ENCODE assay signal across 12 cellular contexts in the genomic region with DNA sequence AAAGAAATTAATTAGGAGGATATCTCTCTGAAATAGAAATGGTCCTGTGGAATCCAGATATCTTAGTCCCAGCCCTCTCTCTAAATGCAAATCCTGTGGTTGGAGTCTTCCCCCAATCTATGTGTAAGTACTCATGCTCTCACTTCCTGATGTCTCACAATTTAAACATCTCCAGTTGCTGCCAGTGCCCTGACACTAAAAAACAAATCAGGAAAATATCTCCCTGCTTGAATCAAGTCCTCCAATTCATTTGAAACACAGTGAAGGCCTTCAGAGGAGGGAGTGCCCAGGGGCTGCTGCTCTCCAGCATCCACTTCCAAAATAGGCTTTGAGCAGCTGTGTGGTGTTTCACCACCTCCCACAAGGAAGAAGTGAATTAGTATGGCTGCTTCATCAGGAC.
DNase-seq lines count a peak whose midpoint lies in the region; ATAC-seq and TF ChIP-seq lines count a peak whose summit lies in the region.
"Had no signal": no experiment of that assay in that cellular context is flagged by ENCODE, and none has a peak within 500 bp of the region (broad histone marks: within the 10 kb centered on the region; RNA-seq: fewer than 3 reads in every experiment).

No MANE protein-coding gene starts in this region.

- no peaks in the 10 kb centered on the region for H3K9me3 ChIP-seq in hepatocyte (ENCODE audit: low read depth)
- no peaks in the 10 kb centered on the region for H3K9me3 ChIP-seq in upper lobe of right lung
- H3K9me3 ChIP-seq: left lung had no signal

- intact Hi-C loops in upper lobe of right lung (cut with DNase I): no loop called here

- TF ChIP-seq CTCF in fibroblast of pulmonary artery (IDR thresholded peaks at IDR 0.05; ENCODE audit: low read length, missing control alignments) (no peak), hepatocyte (IDR thresholded peaks at IDR 0.05; ENCODE audit: poor library complexity) (no peak), upper lobe of right lung (IDR thresholded peaks at IDR 0.05) (no peak)

- peak; percentile 74 for ATAC-seq in GM18499 (IDR thresholded peaks at IDR 0.05; ENCODE audit: insufficient read depth, unreplicated experiment)
- peak; percentile 67 for ATAC-seq in GM21529 (IDR thresholded peaks at IDR 0.05; ENCODE audit: unreplicated experiment)
- peak; percentile 78 for ATAC-seq in HG03442 (IDR thresholded peaks at IDR 0.05; ENCODE audit: unreplicated experiment)
- ATAC-seq in upper lobe of right lung: no peak
- ATAC-seq: left lung had no signal

- peak; percentile 17 for DNase-seq in fibroblast of pulmonary artery (ENCODE audit: low read depth)
- no peak for DNase-seq in GOT3 (lab: John Stamatoyannopoulos, UW)
- DNase-seq in hepatocyte (ENCODE audit: low spot score): no peak
- no peak for DNase-seq in upper lobe of right lung
- no peak for DNase-seq in activated effector memory CD4-positive, alpha-beta T cell treated with Interleukin-2 at 50 U/mL for 16 hours
- DNase-seq: activated CD4-positive, alpha-beta T cell treated with anti-CD3 and anti-CD28 coated beads, Interleukin-2, amount 50 U/mL, for 4 hours; left lung; NCI-H82; stimulated activated CD4-positive, alpha-beta T cell treated with anti-CD3 and anti-CD28 coated beads, Interleukin-15, amount 100 ng/mL, for 24 hours had no signal

- H3K27ac ChIP-seq in hepatocyte (no peak overlapping the region), upper lobe of right lung (no peak overlapping the region)
- H3K27ac ChIP-seq: left lung had no signal

- H2AFZ ChIP-seq in hepatocyte: no peak overlapping the region

- no peaks in the 10 kb centered on the region for H3K79me2 ChIP-seq in hepatocyte

- H3K4me2 ChIP-seq in hepatocyte: no peak overlapping the region

- H3K9me2 ChIP-seq in hepatocyte (replicated peaks; ENCODE audit: insufficient read depth): no peaks in the 10 kb centered on the region

- H3K4me1 ChIP-seq in hepatocyte (ENCODE audit: insufficient read depth) (no peaks in the 10 kb centered on the region), upper lobe of right lung (no peaks in the 10 kb centered on the region)
- H3K4me1 ChIP-seq: left lung had no signal

- H3K36me3 ChIP-seq in hepatocyte (replicated peaks; ENCODE audit: insufficient read depth, low read depth) (no peaks in the 10 kb centered on the region), upper lobe of right lung (no peaks in the 10 kb centered on the region)
- H3K36me3 ChIP-seq: left lung had no signal

- H3K27me3 ChIP-seq in hepatocyte (no peaks in the 10 kb centered on the region), upper lobe of right lung (no peaks in the 10 kb centered on the region)
- H3K27me3 ChIP-seq: left lung had no signal

- no peaks in the 10 kb centered on the region for H4K20me1 ChIP-seq in hepatocyte (ENCODE audit: insufficient read depth, poor library complexity, severe bottlenecking)

- H3K4me3 ChIP-seq in fibroblast of pulmonary artery (replicated peaks; ENCODE audit: low read depth, low read length) (no peak overlapping the region), hepatocyte (no peak overlapping the region), upper lobe of right lung (no peak overlapping the region)
- H3K4me3 ChIP-seq: left lung had no signal
